In genomic region chr17:39566092-39566491, GRCh38 we compare ENCODE assay signal across 36 cellular contexts. TPM values are rescaled to one million over a fixed set of nuclear protein-coding genes. Genes with fewer than 3 reads are reported as not detected.
"Had no signal": no experiment of that assay in that cellular context is flagged by ENCODE, and none has a peak within 500 bp of the region (broad histone marks: within the 10 kb centered on the region; RNA-seq: fewer than 3 reads in every experiment).

No MANE protein-coding gene starts in this region.

- H3K27me3 ChIP-seq: ascending aorta, brain microvascular endothelial cell, breast epithelium had no signal

- H3K4me3 Mint-ChIP-seq: activated CD4-positive, alpha-beta memory T cell treated with anti-CD3 and anti-CD28 coated beads, Interleukin-2, amount 10 ng/mL, durations not matched to agents 7 days and 5 days; activated CD4-positive, alpha-beta T cell treated with anti-CD3 and anti-CD28 coated beads for 36 hours; activated CD4-positive, alpha-beta T cell treated with anti-CD3 and anti-CD28 coated beads, Interleukin-2, amount 10 ng/mL, durations not matched to agents 7 days and 5 days; activated CD8-positive, alpha-beta memory T cell treated with anti-CD3 and anti-CD28 coated beads, Interleukin-2, amount 10 ng/mL, durations not matched to agents 7 days and 5 days; activated naive CD4-positive, alpha-beta T cell treated with anti-CD3 and anti-CD28 coated beads, Interleukin-2, amount 10 ng/mL, durations not matched to agents 7 days and 5 days; activated naive CD4-positive, alpha-beta T cell treated with anti-CD3 and anti-CD28 coated beads, Interleukin-2, amount 50 U/mL, for 24 hours; activated naive CD8-positive, alpha-beta T cell; activated naive CD8-positive, alpha-beta T cell treated with anti-CD3 and anti-CD28 coated beads, Interleukin-2, amount 10 ng/mL, durations not matched to agents 7 days and 5 days; activated naive CD8-positive, alpha-beta T cell treated with anti-CD3 and anti-CD28 coated beads, Interleukin-2, amount 50 U/mL, for 24 hours; activated T-cell treated with anti-CD3 and anti-CD28 coated beads, Interleukin-2, amount 50 U/mL, for 24 hours; T-helper 1 cell treated with Interleukin-12 subunit alpha and Interleukin-12 subunit beta and Interleukin-4 antibody, amounts not matched to agents 30 μg/mL and 1 μg/mL, for 36 hours; T-helper 2 cell treated with Interferon-gamma antibody and Interleukin-4, amounts not matched to agents 5 μg/mL and 100 μg/mL, for 36 hours; WTC11 had no signal

- H3K27ac ChIP-seq: ascending aorta, brain microvascular endothelial cell, breast epithelium, WERI-Rb-1 had no signal

- DNase-seq: activated CD4-positive, alpha-beta memory T cell treated with anti-CD3 and anti-CD28 coated beads, Interleukin-2, amount 10 ng/mL, durations not matched to agents 7 days and 5 days; activated CD4-positive, alpha-beta T cell treated with anti-CD3 and anti-CD28 coated beads for 1 hour; activated CD4-positive, alpha-beta T cell treated with anti-CD3 and anti-CD28 coated beads for 36 hours; activated CD4-positive, alpha-beta T cell treated with anti-CD3 and anti-CD28 coated beads for 48 hours; activated CD4-positive, alpha-beta T cell treated with anti-CD3 and anti-CD28 coated beads, Interleukin-2, amount 10 ng/mL, durations not matched to agents 7 days and 5 days; activated CD4-positive, alpha-beta T cell treated with anti-CD3 and anti-CD28 coated beads, Interleukin-2, amount 50 U/mL, for 48 hours; activated CD4-positive, CD25-positive, alpha-beta regulatory T cell; activated CD8-positive, alpha-beta memory T cell treated with anti-CD3 and anti-CD28 coated beads for 24 hours; activated CD8-positive, alpha-beta memory T cell treated with anti-CD3 and anti-CD28 coated beads, Interleukin-2, amount 10 ng/mL, durations not matched to agents 7 days and 5 days; activated CD8-positive, alpha-beta memory T cell treated with anti-CD3 and anti-CD28 coated beads, Interleukin-2, amount 50 U/mL, for 48 hours; activated effector memory CD4-positive, alpha-beta T cell treated with Interleukin-2 at 50 U/mL for 16 hours; activated gamma-delta T cell; activated naive CD4-positive, alpha-beta T cell treated with anti-CD3 and anti-CD28 coated beads, Interleukin-2, amount 10 ng/mL, durations not matched to agents 7 days and 5 days; activated naive CD4-positive, alpha-beta T cell treated with Interleukin-2 at 50 U/mL for 16 hours; activated naive CD8-positive, alpha-beta T cell treated with anti-CD3 and anti-CD28 coated beads, Interleukin-2, amount 10 ng/mL, durations not matched to agents 7 days and 5 days; activated naive CD8-positive, alpha-beta T cell treated with anti-CD3 and anti-CD28 coated beads, Interleukin-2, amount 50 U/mL, for 24 hours; activated T-cell treated with anti-CD3 and anti-CD28 coated beads, Interleukin-2, amount 50 U/mL, for 24 hours; activated T-cell treated with anti-CD3 and anti-CD28 coated beads, Interleukin-2, amount 50 U/mL, for 48 hours; amygdala; anterior cingulate cortex; brain microvascular endothelial cell; central memory CD4-positive, alpha-beta T cell; SW 1271; T-helper 1 cell; T-helper 2 cell; T-helper 9 cell; WERI-Rb-1 had no signal

- H3K27ac Mint-ChIP-seq: activated CD4-positive, alpha-beta memory T cell treated with anti-CD3 and anti-CD28 coated beads, Interleukin-2, amount 10 ng/mL, durations not matched to agents 7 days and 5 days; activated CD4-positive, alpha-beta T cell treated with anti-CD3 and anti-CD28 coated beads for 36 hours; activated CD4-positive, alpha-beta T cell treated with anti-CD3 and anti-CD28 coated beads, Interleukin-2, amount 10 ng/mL, durations not matched to agents 7 days and 5 days; activated CD8-positive, alpha-beta memory T cell treated with anti-CD3 and anti-CD28 coated beads, Interleukin-2, amount 10 ng/mL, durations not matched to agents 7 days and 5 days; activated naive CD4-positive, alpha-beta T cell treated with anti-CD3 and anti-CD28 coated beads, Interleukin-2, amount 10 ng/mL, durations not matched to agents 7 days and 5 days; activated naive CD4-positive, alpha-beta T cell treated with anti-CD3 and anti-CD28 coated beads, Interleukin-2, amount 50 U/mL, for 24 hours; activated naive CD8-positive, alpha-beta T cell; activated naive CD8-positive, alpha-beta T cell treated with anti-CD3 and anti-CD28 coated beads, Interleukin-2, amount 10 ng/mL, durations not matched to agents 7 days and 5 days; activated naive CD8-positive, alpha-beta T cell treated with anti-CD3 and anti-CD28 coated beads, Interleukin-2, amount 50 U/mL, for 24 hours; activated T-cell treated with anti-CD3 and anti-CD28 coated beads, Interleukin-2, amount 50 U/mL, for 24 hours; activated T-helper 2 cell treated with anti-CD3 and anti-CD28 coated beads, Interferon-gamma antibody, Interleukin-2, Interleukin-4, amounts not matched to agents 10 μg/mL and 5 μg/mL and 100 μg/mL, durations not matched to agents 14 hours and 24 hours and 36 hours; T-helper 1 cell treated with Interleukin-12 subunit alpha and Interleukin-12 subunit beta and Interleukin-4 antibody, amounts not matched to agents 30 μg/mL and 1 μg/mL, for 36 hours; T-helper 2 cell treated with Interferon-gamma antibody and Interleukin-4, amounts not matched to agents 5 μg/mL and 100 μg/mL, for 36 hours; WTC11 had no signal

- H3K4me3 ChIP-seq: ascending aorta, breast epithelium had no signal

- H3K9me3 ChIP-seq: ascending aorta, breast epithelium had no signal

- H3K4me1 ChIP-seq: ascending aorta, breast epithelium had no signal

- H3K4me1 Mint-ChIP-seq: activated CD4-positive, alpha-beta memory T cell treated with anti-CD3 and anti-CD28 coated beads, Interleukin-2, amount 10 ng/mL, durations not matched to agents 7 days and 5 days; activated CD4-positive, alpha-beta T cell treated with anti-CD3 and anti-CD28 coated beads for 36 hours; activated CD4-positive, alpha-beta T cell treated with anti-CD3 and anti-CD28 coated beads, Interleukin-2, amount 10 ng/mL, durations not matched to agents 7 days and 5 days; activated CD8-positive, alpha-beta memory T cell treated with anti-CD3 and anti-CD28 coated beads, Interleukin-2, amount 10 ng/mL, durations not matched to agents 7 days and 5 days; activated naive CD4-positive, alpha-beta T cell treated with anti-CD3 and anti-CD28 coated beads, Interleukin-2, amount 10 ng/mL, durations not matched to agents 7 days and 5 days; activated naive CD4-positive, alpha-beta T cell treated with anti-CD3 and anti-CD28 coated beads, Interleukin-2, amount 50 U/mL, for 24 hours; activated naive CD8-positive, alpha-beta T cell treated with anti-CD3 and anti-CD28 coated beads, Interleukin-2, amount 10 ng/mL, durations not matched to agents 7 days and 5 days; activated naive CD8-positive, alpha-beta T cell treated with anti-CD3 and anti-CD28 coated beads, Interleukin-2, amount 50 U/mL, for 24 hours had no signal

- H3K9me3 Mint-ChIP-seq: activated naive CD4-positive, alpha-beta T cell treated with anti-CD3 and anti-CD28 coated beads, Interleukin-2, amount 10 ng/mL, durations not matched to agents 7 days and 5 days had no signal

- H3K27me3 Mint-ChIP-seq: activated CD4-positive, alpha-beta memory T cell treated with anti-CD3 and anti-CD28 coated beads, Interleukin-2, amount 10 ng/mL, durations not matched to agents 7 days and 5 days; activated CD4-positive, alpha-beta T cell treated with anti-CD3 and anti-CD28 coated beads for 36 hours; activated CD4-positive, alpha-beta T cell treated with anti-CD3 and anti-CD28 coated beads, Interleukin-2, amount 10 ng/mL, durations not matched to agents 7 days and 5 days; activated CD8-positive, alpha-beta memory T cell treated with anti-CD3 and anti-CD28 coated beads, Interleukin-2, amount 10 ng/mL, durations not matched to agents 7 days and 5 days; activated naive CD4-positive, alpha-beta T cell treated with anti-CD3 and anti-CD28 coated beads, Interleukin-2, amount 10 ng/mL, durations not matched to agents 7 days and 5 days; activated naive CD4-positive, alpha-beta T cell treated with anti-CD3 and anti-CD28 coated beads, Interleukin-2, amount 50 U/mL, for 24 hours; activated naive CD8-positive, alpha-beta T cell; activated naive CD8-positive, alpha-beta T cell treated with anti-CD3 and anti-CD28 coated beads, Interleukin-2, amount 10 ng/mL, durations not matched to agents 7 days and 5 days; activated naive CD8-positive, alpha-beta T cell treated with anti-CD3 and anti-CD28 coated beads, Interleukin-2, amount 50 U/mL, for 24 hours had no signal

- ATAC-seq: activated CD4-positive, alpha-beta T cell treated with anti-CD3 and anti-CD28 coated beads for 36 hours; activated CD4-positive, CD25-positive, alpha-beta regulatory T cell treated with anti-CD3 and anti-CD28 coated beads, Interleukin-2, amount 50 U/mL, for 24 hours; activated CD8-positive, alpha-beta memory T cell treated with anti-CD3 and anti-CD28 coated beads, Interleukin-2, amount 10 ng/mL, durations not matched to agents 7 days and 5 days; activated naive CD8-positive, alpha-beta T cell treated with anti-CD3 and anti-CD28 coated beads, Interleukin-2, amount 50 U/mL, for 24 hours; WTC11 had no signal

- H3K36me3 ChIP-seq: breast epithelium had no signal

RNA-seq across cellular contexts. Expression of gene NEUROD2, which starts 41.6 kb away (rescaled TPM):
- total RNA-seq: activated CD4-positive, alpha-beta memory T cell treated with anti-CD3 and anti-CD28 coated beads, Interleukin-2, amount 10 ng/mL, durations not matched to agents 7 days and 5 days; activated CD4-positive, alpha-beta T cell treated with anti-CD3 and anti-CD28 coated beads for 36 hours; activated CD4-positive, alpha-beta T cell treated with anti-CD3 and anti-CD28 coated beads, Interleukin-2, amount 10 ng/mL, durations not matched to agents 7 days and 5 days; activated CD8-positive, alpha-beta memory T cell treated with anti-CD3 and anti-CD28 coated beads, Interleukin-2, amount 10 ng/mL, durations not matched to agents 7 days and 5 days; activated naive CD8-positive, alpha-beta T cell treated with anti-CD3 and anti-CD28 coated beads, Interleukin-2, amount 10 ng/mL, durations not matched to agents 7 days and 5 days; activated T-helper 2 cell treated with anti-CD3 and anti-CD28 coated beads, Interferon-gamma antibody, Interleukin-2, Interleukin-4, amounts not matched to agents 10 μg/mL and 5 μg/mL and 100 μg/mL, durations not matched to agents 14 hours and 24 hours and 36 hours; ascending aorta; breast epithelium; WTC11 had no signal
